In the genomic region with DNA sequence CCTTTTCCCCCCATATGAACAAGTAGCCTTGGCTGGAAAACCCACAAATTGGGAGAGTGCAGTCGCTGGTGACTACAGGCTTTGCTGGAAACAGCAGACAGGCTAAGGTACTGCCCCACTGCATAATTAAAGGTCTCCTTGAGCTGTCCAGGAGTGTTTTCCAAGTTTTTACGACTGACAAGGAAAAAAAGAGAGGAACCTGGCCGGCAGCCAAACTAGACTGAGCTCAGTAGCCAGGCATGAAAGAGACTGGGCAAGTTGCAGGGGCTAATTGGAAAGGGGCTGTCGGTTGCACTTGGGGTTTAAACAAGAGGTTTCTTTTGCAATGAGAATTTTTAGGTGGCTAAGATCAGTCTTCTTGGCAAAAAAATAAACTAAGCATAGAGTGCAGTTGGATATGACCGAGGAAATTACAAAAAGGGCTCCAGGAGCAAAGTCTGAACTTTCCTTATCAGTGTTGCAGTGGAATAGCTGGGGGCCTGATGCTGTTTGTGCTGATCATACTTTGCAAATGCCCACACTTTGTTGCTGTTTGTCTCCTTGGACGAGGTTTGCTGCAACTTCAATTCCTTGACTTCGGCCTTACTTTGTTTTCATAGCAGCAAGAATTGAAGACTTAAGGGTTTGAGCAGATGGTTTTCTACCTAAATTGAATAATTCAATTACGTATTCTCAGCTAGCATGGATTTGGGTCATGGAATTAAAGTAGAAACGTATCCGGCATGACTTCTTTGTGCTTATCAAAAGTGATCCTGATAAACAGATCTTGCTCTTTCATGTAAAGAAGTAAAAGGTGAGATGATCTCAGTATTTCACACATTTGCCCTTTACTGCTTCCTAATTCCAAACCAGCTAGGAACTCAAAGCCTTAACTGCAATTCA, we compare ENCODE assay signal across 8 cellular contexts. TPM values are rescaled to one million over a fixed set of nuclear protein-coding genes. Genes with fewer than 3 reads are reported as not detected.
DNase-seq lines count a peak whose midpoint lies in the region; ATAC-seq and TF ChIP-seq lines count a peak whose summit lies in the region.

No MANE protein-coding gene starts in this region.

- TF ChIP-seq EP300 in esophagus muscularis mucosa (IDR thresholded peaks at IDR 0.05), result no peak

- no peaks in the 10 kb centered on the region for H4K20me1 ChIP-seq in PC-9 (ENCODE audit: insufficient read depth)

- H3K36me3 ChIP-seq in PC-9 (ENCODE audit: low read depth), result 0 out of 2 replicates have a peak, but pooled peaks cover 3% of the 10 kb centered on the region
- H3K36me3 ChIP-seq in esophagus muscularis mucosa, result no peaks in the 10 kb centered on the region
- H3K36me3 ChIP-seq in muscle layer of colon (ENCODE audit: insufficient read depth, low read length), result no peaks in the 10 kb centered on the region

- peak overlapping the region; percentile 80 for H3K27ac ChIP-seq in PC-9
- peak overlapping the region; percentile 94 to 96 (median 95) for H3K27ac ChIP-seq in esophagus muscularis mucosa (replicated peaks in 1 of 4)
- H3K27ac ChIP-seq in muscle layer of colon (ENCODE audit: low read depth, low read length), result peak overlapping the region; percentile 97

- H3K9me2 ChIP-seq in PC-9 (ENCODE audit: insufficient read depth), result no peaks in the 10 kb centered on the region

- no peak for TF ChIP-seq POLR2A in esophagus muscularis mucosa (IDR thresholded peaks at IDR 0.05; ENCODE audit: low read depth)

- H3K9ac ChIP-seq in muscle layer of colon (ENCODE audit: low read length), result peak overlapping the region; percentile 79

- H3K4me3 ChIP-seq in PC-9 (peak overlapping the region; percentile 83), esophagus muscularis mucosa (peak overlapping the region; percentile 74 to 86 (median 76)), muscle layer of colon (ENCODE audit: low read depth in 1 of 2, low read length in 2 of 2) (peak overlapping the region; percentile 10 to 73)

- DNase-seq in GM03348 (ENCODE audit: low spot score) (peak; percentile 14), PC-9 (peak; percentile 42 to 47), esophagus muscularis mucosa (ENCODE audit: extremely low spot score) (no peak), activated gamma-delta T cell treated with Interleukin-2 at 50 U/mL for 16 hours (no peak)

- peak overlapping the region; percentile 91 for H3K4me2 ChIP-seq in PC-9

- peaks cover 7% of the 10 kb centered on the region; the same call in 1 of the 2 replicates for H3K9me3 ChIP-seq in PC-9 (ENCODE audit: insufficient read depth, low read depth)
- no peaks in the 10 kb centered on the region for H3K9me3 ChIP-seq in esophagus muscularis mucosa
- H3K9me3 ChIP-seq in muscle layer of colon (ENCODE audit: low read length), result no peaks in the 10 kb centered on the region

- CTCF ChIA-PET in PC-9 (lab: Charles Lee), result no interaction called here

- H3F3A ChIP-seq in PC-9 (ENCODE audit: insufficient read depth, low read depth), result peaks cover 18% of the 10 kb centered on the region

- 24% methylated on average over 10 of the region's 10 CpGs for WGBS in esophagus muscularis mucosa

- peaks cover 38% of the 10 kb centered on the region for H3K79me2 ChIP-seq in PC-9 (ENCODE audit: low read depth)

- TF ChIP-seq CTCF in PC-9 (conservative IDR thresholded peaks at IDR 0.05), result no peak
- no peak for TF ChIP-seq CTCF in esophagus muscularis mucosa (IDR thresholded peaks at IDR 0.05)

- H3K27me3 ChIP-seq in PC-9 (ENCODE audit: insufficient read depth, low read depth) (no peaks in the 10 kb centered on the region), esophagus muscularis mucosa (no peaks in the 10 kb centered on the region), muscle layer of colon (ENCODE audit: control insufficient read depth in 1 of 2, insufficient read depth in 2 of 2, low read length in 2 of 2) (no peaks in the 10 kb centered on the region)

- peak overlapping the region; percentile 92 for H2AFZ ChIP-seq in PC-9

- POLR2A ChIA-PET in PC-9 (lab: Charles Lee; ENCODE audit: unreplicated experiment), result interaction anchor here (0.6 to 0.7 kb wide), 5 partner anchors 50 to 829 kb away, joined by 3 to 8 read pairs (median 5); no protein-coding TSS in a partner anchor

- BruUV-seq in PC-9 (replicated peaks; lab: Mats Ljungman, UMichigan), result TSS peak; percentile 58

- ATAC-seq in HG02571 (IDR thresholded peaks at IDR 0.05; ENCODE audit: unreplicated experiment), result no peak
- no peak for ATAC-seq in HG02798 (IDR thresholded peaks at IDR 0.05; ENCODE audit: poor library complexity, unreplicated experiment)
- ATAC-seq in esophagus mucosa, result no peak

- H3K4me1 ChIP-seq in PC-9 (replicated peaks; ENCODE audit: insufficient read depth) (peaks cover 22% of the 10 kb centered on the region), esophagus muscularis mucosa (peaks cover 5 to 41% (median 37%) of the 10 kb centered on the region in 4 donors), muscle layer of colon (ENCODE audit: insufficient read depth, low read length) (peaks cover 5% of the 10 kb centered on the region)

- intact Hi-C loops in PC-9 (cut with micrococcal nuclease; ENCODE audit: unreplicated experiment) (loop anchor here (5.0 to 10.0 kb wide), 2 partner anchors 218 to 789 kb away; no protein-coding TSS in a partner anchor), esophagus muscularis mucosa (cut with DNase I) (loop anchor here (5.0 to 10.0 kb wide), 2 partner anchors 218 to 681 kb away; a partner anchor contains a TSS)

RNA-seq across cellular contexts. Expression of a gene that starts 2.2 kb away (rescaled TPM):
- 31.5 and 38.0 TPM in 2 replicates for total RNA-seq in PC-9 (2021)
- 10 to 100 TPM; 27.1 to 49.0 (median 36.8) TPM for total RNA-seq in esophagus muscularis mucosa
- 10.2 TPM for total RNA-seq in esophagus mucosa

Comparison
In these comparisons a context has a peak if more than half of its experiments do, and no peak if none do; other contexts are left out.
1. DNase-seq: peak in GM03348 (single experiment) and PC-9 (2 of 2); none in esophagus muscularis mucosa (single experiment) and activated gamma-delta T cell treated with Interleukin-2 at 50 U/mL for 16 hours (single experiment).
2. Peak in every context shown above with its lines, with median percentiles within 50 percentile points of each other: H3K27ac ChIP-seq and H3K4me3 ChIP-seq.